Comparison of ENCODE assay signal across 25 cellular contexts in genomic region chr12:93242154-93242958, GRCh38.
DNase-seq lines count a peak whose midpoint lies in the region; ATAC-seq and TF ChIP-seq lines count a peak whose summit lies in the region.
"Had no signal": no experiment of that assay in that cellular context is flagged by ENCODE, and none has a peak within 500 bp of the region (broad histone marks: within the 10 kb centered on the region; RNA-seq: fewer than 3 reads in every experiment).

No MANE protein-coding gene starts in this region.

- peak; percentile 26 for TF ChIP-seq CTCF in DOHH2 (IDR thresholded peaks at IDR 0.05; ENCODE audit: low read depth, low read length, poor library complexity, severe bottlenecking)
- TF ChIP-seq CTCF in IMR-90 (conservative IDR thresholded peaks at IDR 0.05; ENCODE audit: low read depth, low read length), result no peak
- TF ChIP-seq CTCF in chondrocyte (IDR thresholded peaks at IDR 0.05), result peak; percentile 11
- TF ChIP-seq CTCF in Peyer's patch (IDR thresholded peaks at IDR 0.05), result peak in 2 of 6 experiments; percentile 3 to 17

- H3K14ac ChIP-seq in IMR-90 (replicated peaks; ENCODE audit: low read depth, low read length), result no peak overlapping the region

- no peaks in the 10 kb centered on the region for H4K20me1 ChIP-seq in DOHH2 (ENCODE audit: control insufficient read depth, insufficient read depth, low read depth, low read length)
- H4K20me1 ChIP-seq in IMR-90 (ENCODE audit: insufficient read depth, low read length), result no peaks in the 10 kb centered on the region

- no peak overlapping the region for H3K4ac ChIP-seq in IMR-90 (ENCODE audit: low read depth, low read length)

- H3K4me2 ChIP-seq in DOHH2 (ENCODE audit: low read length) (no peak overlapping the region), IMR-90 (ENCODE audit: low read depth, low read length) (no peak overlapping the region)

- no TSS peak for BruUV-seq in IMR-90 (replicated peaks; lab: Mats Ljungman, UMichigan)

- no peak overlapping the region for H2BK120ac ChIP-seq in IMR-90 (ENCODE audit: low read depth, low read length)

- H2BK15ac ChIP-seq in IMR-90 (ENCODE audit: low read depth, low read length), result 0 out of 3 replicates have a peak overlapping the region, but pooled peaks have one; percentile 20

- ATAC-seq in IMR-90 (ENCODE audit: low read depth) (no peak; the same call in 1 of the 2 replicates), HG03045 (IDR thresholded peaks at IDR 0.05; ENCODE audit: unreplicated experiment) (no peak)
- ATAC-seq: activated CD4-positive, alpha-beta T cell treated with anti-CD3 and anti-CD28 coated beads for 36 hours; body of pancreas; stimulated activated naive CD8-positive, alpha-beta T cell treated with anti-CD3 and anti-CD28 coated beads, Interleukin-15, Interleukin-2, amounts not matched to agents 100 U/mL and 50 U/mL, for 24 hours had no signal

- DNase-seq in IMR-90 (no peak), chondrocyte (ENCODE audit: low spot score) (no peak), myocyte (ENCODE audit: low read depth) (peak; percentile 78), Peyer's patch (no peak), middle frontal gyrus (ENCODE audit: extremely low spot score, low spot score) (no peak)
- no peak for DNase-seq in activated naive CD8-positive, alpha-beta T cell treated with anti-CD3 and anti-CD28 coated beads for 36 hours
- DNase-seq: activated CD4-positive, alpha-beta T cell treated with anti-CD3 and anti-CD28 coated beads for 36 hours; activated gamma-delta T cell treated with Interleukin-2 at 50 U/mL for 16 hours; activated T-cell treated with anti-CD3 and anti-CD28 coated beads, Interleukin-2, amount 50 U/mL, for 24 hours; body of pancreas; EL; GM23248; heart left ventricle; MG63; NCI-H1436; NCI-H748 treated with DMSO at 0.1 percent for 48 hours; stimulated activated naive CD8-positive, alpha-beta T cell treated with anti-CD3 and anti-CD28 coated beads, Interleukin-15, Interleukin-2, amounts not matched to agents 100 U/mL and 50 U/mL, for 24 hours; T-helper 2 cell; testis; uterus had no signal

- peaks cover 26% of the 10 kb centered on the region for H3K4me1 Mint-ChIP-seq in chondrocyte (ENCODE audit: low read depth)
- H3K4me1 Mint-ChIP-seq in activated naive CD8-positive, alpha-beta T cell treated with anti-CD3 and anti-CD28 coated beads for 36 hours, result peaks cover 32% of the 10 kb centered on the region

- H3K23ac ChIP-seq in IMR-90 (ENCODE audit: low read depth, low read length), result no peak overlapping the region

- H3K9me3 ChIP-seq in DOHH2 (ENCODE audit: control insufficient read depth, insufficient read depth, low read length) (no peaks in the 10 kb centered on the region), IMR-90 (ENCODE audit: control insufficient read depth, insufficient read depth, low read length) (peaks cover 2% of the 10 kb centered on the region; the same call in 1 of the 2 replicates), Peyer's patch (peaks cover 0 to 3% (median 0%) of the 10 kb centered on the region in 4 donors)
- H3K9me3 ChIP-seq: body of pancreas, prostate gland, testis, uterus had no signal

- no peak overlapping the region for H4K91ac ChIP-seq in IMR-90 (ENCODE audit: insufficient read depth, low read depth, low read length)

- H3K36me3 Mint-ChIP-seq in chondrocyte (ENCODE audit: low read depth), result peaks cover 1% of the 10 kb centered on the region
- H3K36me3 Mint-ChIP-seq in activated naive CD8-positive, alpha-beta T cell treated with anti-CD3 and anti-CD28 coated beads for 36 hours, result peaks cover 7% of the 10 kb centered on the region

- H3F3A ChIP-seq in DOHH2 (ENCODE audit: control insufficient read depth, insufficient read depth), result no peaks in the 10 kb centered on the region

- H3K27ac ChIP-seq in DOHH2 (ENCODE audit: low read depth, low read length) (no peak overlapping the region), IMR-90 (ENCODE audit: insufficient read depth, low read length) (no peak overlapping the region), Peyer's patch (peak overlapping the region in 1 of 4 donors; percentile 69)
- H3K27ac ChIP-seq: C4-2B, GM23248, prostate gland, RWPE1, testis, uterus had no signal

- H3K9me2 ChIP-seq in DOHH2 (replicated peaks; ENCODE audit: control insufficient read depth, low read length), result no peaks in the 10 kb centered on the region

- no CpG with 5 or more reads among the region's 6 CpGs for WGBS in IMR-90 (ENCODE audit: extremely low coverage in 2 of 2, insufficient read length in 1 of 2), 2 experiments

- H3K18ac ChIP-seq in IMR-90 (ENCODE audit: low read depth, low read length), result no peak overlapping the region

- H4K8ac ChIP-seq in IMR-90 (ENCODE audit: low read depth in 2 of 2, low read length in 2 of 2), result no peak overlapping the region

- H2BK20ac ChIP-seq in IMR-90 (ENCODE audit: low read depth, low read length), result peak overlapping the region; percentile 64; the same call in 1 of the 2 replicates

- H3K4me3 ChIP-seq in DOHH2 (ENCODE audit: low read length) (no peak overlapping the region), IMR-90 (ENCODE audit: insufficient read depth, low read depth, low read length) (no peak overlapping the region), Peyer's patch (no peak overlapping the region)
- H3K4me3 ChIP-seq: body of pancreas, GM23248, heart left ventricle, MG63, prostate gland, testis, uterus had no signal

- dilution Hi-C loops in IMR-90 (cut with HindIII; ENCODE audit: low sequenced_read_pairs, unreplicated experiment), result no loop called here

- intact Hi-C loops in IMR-90 (cut with micrococcal nuclease), result loop anchor here (1.0 to 5.0 kb wide), 2 partner anchors 135 to 213 kb away; partner anchors contain the start of gene NUDT4

- H2BK5ac ChIP-seq in IMR-90 (ENCODE audit: low read depth, low read length, poor library complexity, severe bottlenecking), result no peak overlapping the region

- H2AK5ac ChIP-seq in IMR-90 (ENCODE audit: low read depth, low read length), result no peak overlapping the region; the same call in 1 of the 2 replicates

- POLR2A ChIA-PET in IMR-90 (lab: Charles Lee; ENCODE audit: unreplicated experiment), result no interaction called here

- CTCF ChIA-PET in IMR-90 (lab: Yijun Ruan, JAX), result interaction anchor here (0.7 to 1.9 kb wide), 4 partner anchors 9 to 225 kb away, joined by 3 to 7 read pairs (median 4); no protein-coding TSS in a partner anchor

- H3K27me3 ChIP-seq in DOHH2 (ENCODE audit: control insufficient read depth, low read length) (no peaks in the 10 kb centered on the region), IMR-90 (ENCODE audit: control insufficient read depth, insufficient read depth, low read length) (no peaks in the 10 kb centered on the region), Peyer's patch (no peaks in the 10 kb centered on the region)
- H3K27me3 ChIP-seq: body of pancreas, heart left ventricle, MG63, testis, uterus had no signal

- no peaks in the 10 kb centered on the region for H3K27me3 Mint-ChIP-seq in chondrocyte (ENCODE audit: low read depth)
- H3K27me3 Mint-ChIP-seq in activated naive CD8-positive, alpha-beta T cell treated with anti-CD3 and anti-CD28 coated beads for 36 hours, result no peaks in the 10 kb centered on the region
- H3K27me3 Mint-ChIP-seq: activated CD4-positive, alpha-beta T cell treated with anti-CD3 and anti-CD28 coated beads for 36 hours; activated T-cell treated with anti-CD3 and anti-CD28 coated beads, Interleukin-2, amount 50 U/mL, for 24 hours had no signal

- peaks cover 15% of the 10 kb centered on the region for H3K9me3 Mint-ChIP-seq in chondrocyte (ENCODE audit: low read depth)
- peaks cover 5% of the 10 kb centered on the region for H3K9me3 Mint-ChIP-seq in activated naive CD8-positive, alpha-beta T cell treated with anti-CD3 and anti-CD28 coated beads for 36 hours

- no peak overlapping the region for H3K56ac ChIP-seq in IMR-90 (ENCODE audit: extremely low read depth, insufficient read depth, low read length)

- H3K79me1 ChIP-seq in IMR-90 (ENCODE audit: low read depth in 1 of 2, low read length in 2 of 2), result no peaks in the 10 kb centered on the region

- no peak overlapping the region for H2AK9ac ChIP-seq in IMR-90 (replicated peaks; ENCODE audit: low read depth, low read length, poor library complexity)

- peaks cover 28% of the 10 kb centered on the region for H3K4me1 ChIP-seq in DOHH2 (ENCODE audit: control insufficient read depth, low read length)
- peaks cover 7% of the 10 kb centered on the region for H3K4me1 ChIP-seq in IMR-90 (ENCODE audit: control insufficient read depth, insufficient read depth, low read length)
- H3K4me1 ChIP-seq in Peyer's patch, result peaks cover 4 to 18% (median 12%) of the 10 kb centered on the region in 4 donors
- H3K4me1 ChIP-seq: testis, uterus had no signal

- H3K27ac Mint-ChIP-seq in chondrocyte (ENCODE audit: unreplicated experiment), result no peak overlapping the region
- no peak overlapping the region for H3K27ac Mint-ChIP-seq in activated naive CD8-positive, alpha-beta T cell treated with anti-CD3 and anti-CD28 coated beads for 36 hours
- H3K27ac Mint-ChIP-seq: activated CD4-positive, alpha-beta T cell treated with anti-CD3 and anti-CD28 coated beads for 36 hours; activated T-cell treated with anti-CD3 and anti-CD28 coated beads, Interleukin-2, amount 50 U/mL, for 24 hours had no signal

- H3K36me3 ChIP-seq in DOHH2 (ENCODE audit: control insufficient read depth, low read length) (no peaks in the 10 kb centered on the region), IMR-90 (ENCODE audit: control insufficient read depth, insufficient read depth, low read length) (no peaks in the 10 kb centered on the region), Peyer's patch (no peaks in the 10 kb centered on the region)
- H3K36me3 ChIP-seq: heart left ventricle, MG63, prostate gland, uterus had no signal

- no peaks in the 10 kb centered on the region for H3K79me2 ChIP-seq in DOHH2 (ENCODE audit: control insufficient read depth, low read length)

- no peak for TF ChIP-seq RAD21 in IMR-90 (IDR thresholded peaks at IDR 0.05; ENCODE audit: low read length)

- H4K5ac ChIP-seq in IMR-90 (ENCODE audit: low read depth, low read length), result no peak overlapping the region

- H3K4me3 Mint-ChIP-seq in chondrocyte (ENCODE audit: unreplicated experiment), result no peak overlapping the region
- no peak overlapping the region for H3K4me3 Mint-ChIP-seq in activated naive CD8-positive, alpha-beta T cell treated with anti-CD3 and anti-CD28 coated beads for 36 hours
- H3K4me3 Mint-ChIP-seq: activated CD4-positive, alpha-beta T cell treated with anti-CD3 and anti-CD28 coated beads for 36 hours; activated T-cell treated with anti-CD3 and anti-CD28 coated beads, Interleukin-2, amount 50 U/mL, for 24 hours had no signal

- H3K9ac ChIP-seq in IMR-90 (ENCODE audit: low read depth, low read length), result no peak overlapping the region
- H3K9ac ChIP-seq: GM23248 had no signal

- in situ Hi-C loops in IMR-90 (cut with MboI; ENCODE audit: low sequenced_read_pairs), result no loop called here

- 0 out of 2 replicates have a peak, but pooled peaks cover 3% of the 10 kb centered on the region for H3K9me1 ChIP-seq in IMR-90 (ENCODE audit: insufficient read depth, low read length)

- H2AFZ ChIP-seq in IMR-90 (replicated peaks; ENCODE audit: low read length, poor library complexity), result no peak overlapping the region
- H2AFZ ChIP-seq: GM23248 had no signal

- no peak for TF ChIP-seq POLR2A in IMR-90 (IDR thresholded peaks at IDR 0.05; ENCODE audit: low read depth, low read length)
- TF ChIP-seq POLR2A in Peyer's patch (IDR thresholded peaks at IDR 0.05), result no peak
